Comparison of ENCODE assay signal across 22 cellular contexts in the genomic region with DNA sequence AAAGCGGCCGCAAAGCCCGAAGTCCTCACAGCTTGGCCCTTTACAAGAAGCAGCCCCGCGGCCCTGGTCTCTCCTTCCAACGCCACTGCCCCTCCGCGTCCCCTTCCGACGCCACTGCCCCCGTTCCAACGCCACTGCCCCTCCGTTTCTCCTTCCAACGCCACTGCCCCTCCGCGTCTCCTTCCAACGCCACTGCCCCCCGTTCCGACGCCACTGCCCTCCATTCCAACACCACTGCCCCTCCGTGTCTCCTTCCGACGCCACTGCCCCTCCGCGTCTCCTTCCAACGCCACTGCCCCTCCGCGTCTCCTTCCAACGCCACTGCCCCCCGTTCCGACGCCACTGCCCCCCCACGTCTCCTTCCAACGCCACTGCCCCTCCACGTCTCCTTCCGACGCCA. TPM values are rescaled to one million over a fixed set of nuclear protein-coding genes. Genes with fewer than 3 reads are reported as not detected.
DNase-seq lines count a peak whose midpoint lies in the region; ATAC-seq, FAIRE-seq and TF ChIP-seq lines count a peak whose summit lies in the region.
"Had no signal": no experiment of that assay in that cellular context is flagged by ENCODE, and none has a peak within 500 bp of the region (broad histone marks: within the 10 kb centered on the region; RNA-seq: fewer than 3 reads in every experiment).

No MANE protein-coding gene starts in this region.

- POLR2A ChIA-PET in WTC11 (lab: Charles Lee) (interaction anchor here (1.1 kb wide), 1 partner anchor 74 kb away, joined by 4 read pairs; no protein-coding TSS in a partner anchor), MCF 10A (lab: Yijun Ruan, JAX) (interaction anchor here (0.6 kb wide), 1 partner anchor 332 kb away, joined by 4 read pairs; no protein-coding TSS in a partner anchor)

- peaks cover 7% of the 10 kb centered on the region for H3K4me1 Mint-ChIP-seq in activated T-cell treated with anti-CD3 and anti-CD28 coated beads, Interleukin-2, amount 50 U/mL, for 4 hours (ENCODE audit: low read depth)
- peaks cover 4% of the 10 kb centered on the region for H3K4me1 Mint-ChIP-seq in WTC11
- no peaks in the 10 kb centered on the region for H3K4me1 Mint-ChIP-seq in MCF 10A (ENCODE audit: insufficient read depth, unreplicated experiment)

- peak; percentile 81 for FAIRE-seq in urothelium cell line (lab: Jason Lieb, UNC)
- FAIRE-seq: G401.6, K562 had no signal

- TF ChIP-seq CTCF in WTC11 (IDR thresholded peaks at IDR 0.05) (no peak), lower lobe of right lung (IDR thresholded peaks at IDR 0.05) (no peak), MCF 10A (IDR thresholded peaks at IDR 0.05; ENCODE audit: unreplicated experiment) (no peak)

- H3K27ac Mint-ChIP-seq in WTC11 (no peak overlapping the region), MCF 10A (ENCODE audit: low read depth, unreplicated experiment) (no peak overlapping the region)

- CTCF ChIA-PET in WTC11 (lab: Charles Lee): interaction anchor here (0.9 to 3.7 kb wide), 3 partner anchors 10 to 21 kb away, joined by 3 to 37 read pairs (median 6); no protein-coding TSS in a partner anchor
- CTCF ChIA-PET in MCF 10A (lab: Yijun Ruan, JAX): no interaction called here

- H3K36me3 ChIP-seq in lower lobe of right lung: peaks cover 7% of the 10 kb centered on the region
- H3K36me3 ChIP-seq: BE2C, SJSA1 had no signal

- no peak for ATAC-seq in activated T-cell treated with anti-CD3 and anti-CD28 coated beads, Interleukin-2, amount 50 U/mL, for 4 hours
- ATAC-seq in WTC11 (no peak), lower lobe of right lung (no peak)
- ATAC-seq: HCT116, K562 had no signal

- H3K27me3 Mint-ChIP-seq in activated T-cell treated with anti-CD3 and anti-CD28 coated beads, Interleukin-2, amount 50 U/mL, for 4 hours (ENCODE audit: low read depth): peaks cover 23% of the 10 kb centered on the region
- peaks cover 24% of the 10 kb centered on the region for H3K27me3 Mint-ChIP-seq in WTC11 (ENCODE audit: low read depth)
- H3K27me3 Mint-ChIP-seq in MCF 10A (ENCODE audit: insufficient read depth, unreplicated experiment): peaks cover 27% of the 10 kb centered on the region

- intact Hi-C loops in lower lobe of right lung (cut with DNase I): no loop called here
- intact Hi-C loops in MCF 10A (cut with micrococcal nuclease): no loop called here

- peaks cover 5% of the 10 kb centered on the region for H3K27me3 ChIP-seq in lower lobe of right lung (ENCODE audit: low read depth)
- H3K27me3 ChIP-seq: BE2C had no signal

- H3K27ac ChIP-seq in lower lobe of right lung: no peak overlapping the region
- H3K27ac ChIP-seq: 22Rv1, PC-9, SJSA1 had no signal

- DNase-seq in activated T-cell treated with anti-CD3 and anti-CD28 coated beads, Interleukin-2, amount 50 U/mL, for 4 hours: no peak
- DNase-seq in activated T-cell treated with anti-CD3 and anti-CD28 coated beads, Interleukin-2, amount 50 U/mL, for 48 hours: no peak
- DNase-seq in WTC11 (ENCODE audit: low spot score): no peak
- peak; percentile 40 for DNase-seq in lower lobe of right lung
- DNase-seq in urothelium cell line (ENCODE audit: low spot score): no peak
- DNase-seq in NCI-H2029 (lab: John Stamatoyannopoulos, UW): no peak
- no peak for DNase-seq in MCF 10A (ENCODE audit: unreplicated experiment)
- DNase-seq in SKM-1 treated with dmso at 0.1 percent for 144 hours (lab: John Stamatoyannopoulos, UW; ENCODE audit: unreplicated experiment): no peak
- DNase-seq: BE2C, DND-41, NCI-H1417, NCI-H1930, NCI-H2171, NCI-H510A, NCI-H82, PC-9 had no signal

- no peak overlapping the region for H3K4me3 ChIP-seq in lower lobe of right lung
- H3K4me3 ChIP-seq: K562, PC-9, SJSA1 had no signal

- H3K4me3 Mint-ChIP-seq in activated T-cell treated with anti-CD3 and anti-CD28 coated beads, Interleukin-2, amount 50 U/mL, for 4 hours: peak overlapping the region; percentile 33
- H3K4me3 Mint-ChIP-seq in WTC11: peak overlapping the region; percentile 29
- H3K4me3 Mint-ChIP-seq in MCF 10A (ENCODE audit: unreplicated experiment): no peak overlapping the region

- no peaks in the 10 kb centered on the region for H3K4me1 ChIP-seq in lower lobe of right lung
- H3K4me1 ChIP-seq: BE2C, SJSA1 had no signal

- H3K9me3 Mint-ChIP-seq in activated T-cell treated with anti-CD3 and anti-CD28 coated beads, Interleukin-2, amount 50 U/mL, for 4 hours: no peaks in the 10 kb centered on the region
- peaks cover 7% of the 10 kb centered on the region for H3K9me3 Mint-ChIP-seq in WTC11
- H3K9me3 Mint-ChIP-seq in MCF 10A (ENCODE audit: unreplicated experiment): peaks cover 10% of the 10 kb centered on the region

- no peaks in the 10 kb centered on the region for H3K9me3 ChIP-seq in lower lobe of right lung
- H3K9me3 ChIP-seq: BE2C had no signal

- H3K36me3 Mint-ChIP-seq in activated T-cell treated with anti-CD3 and anti-CD28 coated beads, Interleukin-2, amount 50 U/mL, for 4 hours (ENCODE audit: insufficient read depth): no peaks in the 10 kb centered on the region
- peaks cover 3% of the 10 kb centered on the region; the same call in 1 of the 2 replicates for H3K36me3 Mint-ChIP-seq in WTC11
- H3K36me3 Mint-ChIP-seq in MCF 10A (ENCODE audit: insufficient read depth, unreplicated experiment): no peaks in the 10 kb centered on the region
- H3K36me3 Mint-ChIP-seq: CD8-positive, alpha-beta memory T cell had no signal

- BruUV-seq in MCF 10A (replicated peaks; lab: Mats Ljungman, UMichigan): no TSS peak

TF ChIP-seq in WTC11, 78 proteins besides CTCF, POLR2A, EP300 and RAD21:
- TF ChIP-seq FOXP1 (CRISPR knock-in tag; IDR thresholded peaks at IDR 0.05; ENCODE audit: borderline replicate concordance) (no peak), CBFB (CRISPR knock-in tag; IDR thresholded peaks at IDR 0.05; ENCODE audit: low read depth) (no peak), SMAD4 (CRISPR knock-in tag; IDR thresholded peaks at IDR 0.05) (no peak), SOX15 (CRISPR knock-in tag; IDR thresholded peaks at IDR 0.05) (no peak), USF2 (CRISPR knock-in tag; IDR thresholded peaks at IDR 0.05) (no peak), ETV6 (CRISPR knock-in tag; IDR thresholded peaks at IDR 0.05) (no peak)
- TF ChIP-seq, protein P1, sequence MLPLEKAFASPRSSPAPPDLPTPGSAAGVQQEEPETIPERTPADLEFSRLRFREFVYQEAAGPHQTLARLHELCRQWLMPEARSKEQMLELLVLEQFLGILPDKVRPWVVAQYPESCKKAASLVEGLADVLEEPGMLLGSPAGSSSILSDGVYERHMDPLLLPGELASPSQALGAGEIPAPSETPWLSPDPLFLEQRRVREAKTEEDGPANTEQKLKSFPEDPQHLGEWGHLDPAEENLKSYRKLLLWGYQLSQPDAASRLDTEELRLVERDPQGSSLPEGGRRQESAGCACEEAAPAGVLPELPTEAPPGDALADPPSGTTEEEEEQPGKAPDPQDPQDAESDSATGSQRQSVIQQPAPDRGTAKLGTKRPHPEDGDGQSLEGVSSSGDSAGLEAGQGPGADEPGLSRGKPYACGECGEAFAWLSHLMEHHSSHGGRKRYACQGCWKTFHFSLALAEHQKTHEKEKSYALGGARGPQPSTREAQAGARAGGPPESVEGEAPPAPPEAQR (CRISPR knock-in tag; IDR thresholded peaks at IDR 0.05): no peak

RNA-seq across cellular contexts. Expression of gene AP5Z1, which starts 33.1 kb away (rescaled TPM):
- total RNA-seq in activated T-cell treated with anti-CD3 and anti-CD28 coated beads, Interleukin-2, amount 50 U/mL, for 4 hours: 10 to 100 TPM; 81.1 to 92.3 (median 84.4) TPM
- total RNA-seq in WTC11 (2021): 25.6 to 29.4 TPM (median 27.9 TPM) in 3 replicates
- 50.4 TPM for total RNA-seq in lower lobe of right lung
- total RNA-seq in MCF 10A (2022): 26.5 and 35.0 TPM in 2 replicates

RNA-seq across cellular contexts. Expression of gene PAPOLB, which starts 53.3 kb away (rescaled TPM):
- total RNA-seq in activated T-cell treated with anti-CD3 and anti-CD28 coated beads, Interleukin-2, amount 50 U/mL, for 4 hours: under 1 TPM in 1 of 3 donors, not detected in 2; 0.05 TPM
- total RNA-seq in WTC11 (2021) (0.23 to 0.31 TPM (median 0.27 TPM) in 3 replicates), lower lobe of right lung (0.24 TPM), MCF 10A (2022) (not detected in 2 replicates)
- total RNA-seq: CD8-positive, alpha-beta memory T cell; PC-9; SJSA1 had no signal
